In the genomic region with DNA sequence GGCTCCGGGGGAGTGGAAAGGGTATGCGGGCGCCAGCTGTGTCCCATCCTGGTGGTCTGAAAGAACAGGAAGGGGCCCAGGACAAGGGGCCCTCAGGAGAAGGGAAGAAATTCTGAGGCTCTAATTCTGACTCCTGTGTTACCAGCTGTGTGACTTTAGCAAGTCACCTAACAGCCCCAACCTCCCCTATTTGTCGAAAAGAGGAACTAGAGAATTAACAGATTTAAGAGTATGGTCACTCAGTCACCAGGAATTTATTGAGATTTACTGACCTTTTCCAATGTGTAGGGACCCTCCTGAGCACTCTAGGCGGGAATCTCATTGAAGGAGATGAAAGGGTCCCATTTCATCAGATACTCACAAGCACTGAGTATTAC, we compare ENCODE assay signal across 18 cellular contexts. TPM values are rescaled to one million over a fixed set of nuclear protein-coding genes. Genes with fewer than 3 reads are reported as not detected.
DNase-seq lines count a peak whose midpoint lies in the region; ATAC-seq, FAIRE-seq and TF ChIP-seq lines count a peak whose summit lies in the region.
"Had no signal": no experiment of that assay in that cellular context is flagged by ENCODE, and none has a peak within 500 bp of the region (broad histone marks: within the 10 kb centered on the region; RNA-seq: fewer than 3 reads in every experiment).

No MANE protein-coding gene starts in this region.

- no peak for TF ChIP-seq RAD21 in A549 (conservative IDR thresholded peaks at IDR 0.05 in 1 of 2, IDR thresholded peaks at IDR 0.05 in 1 of 2)

- ATAC-seq in A549 (no peak), WTC11 (no peak), GM18511 (IDR thresholded peaks at IDR 0.05; ENCODE audit: unreplicated experiment) (no peak), HG03354 (IDR thresholded peaks at IDR 0.05; ENCODE audit: poor library complexity, severe bottlenecking, unreplicated experiment) (no peak)
- ATAC-seq: stimulated activated naive CD8-positive, alpha-beta T cell treated with anti-CD3 and anti-CD28 coated beads, Interleukin-15, Interleukin-2, amounts not matched to agents 100 U/mL and 50 U/mL, for 24 hours had no signal

- no peak for TF ChIP-seq POLR2A in A549 (IDR thresholded peaks at IDR 0.05; ENCODE audit: low read length)
- no peak for TF ChIP-seq POLR2A in stomach (IDR thresholded peaks at IDR 0.05)

- DNase-seq in A549 (ENCODE audit: low read depth in 1 of 2, low spot score in 1 of 2), result no peak
- DNase-seq in GM20000 (ENCODE audit: low spot score), result peak; percentile 67
- DNase-seq in NOMO-1 treated with DMSO at 0.1 percent for 48 hours (lab: John Stamatoyannopoulos, UW; ENCODE audit: unreplicated experiment), result peak; percentile 80
- DNase-seq in WTC11 (ENCODE audit: low spot score), result no peak
- no peak for DNase-seq in stomach
- no peak for DNase-seq in NCI-H526 (lab: John Stamatoyannopoulos, UW)
- DNase-seq: ACHN; activated CD4-positive, alpha-beta memory T cell treated with anti-CD3 and anti-CD28 coated beads, Interleukin-2, amount 10 ng/mL, durations not matched to agents 7 days and 5 days; adrenal gland; central memory CD4-positive, alpha-beta T cell; effector CD8-positive, alpha-beta T cell; stimulated activated naive CD8-positive, alpha-beta T cell treated with anti-CD3 and anti-CD28 coated beads, Interleukin-15, Interleukin-2, amounts not matched to agents 100 U/mL and 50 U/mL, for 24 hours had no signal

- intact Hi-C loops in stomach (cut with DNase I; ENCODE audit: low total_unique reads), result no loop called here

- H3K27ac ChIP-seq in A549 (peak overlapping the region; percentile 59 to 71; a peak in 5 of 6 replicates), stomach (no peak overlapping the region)
- H3K27ac ChIP-seq: adrenal gland, pancreas had no signal

- no peak for TF ChIP-seq EP300 in A549 (IDR thresholded peaks at IDR 0.05)
- no peak for TF ChIP-seq EP300 in stomach (IDR thresholded peaks at IDR 0.05)

- TF ChIP-seq CTCF in A549 (IDR thresholded peaks at IDR 0.05), result no peak
- TF ChIP-seq CTCF in GM20000 (IDR thresholded peaks at IDR 0.05; ENCODE audit: extremely low read depth, missing control alignments), result no peak
- TF ChIP-seq CTCF in WTC11 (IDR thresholded peaks at IDR 0.05), result no peak
- no peak for TF ChIP-seq CTCF in stomach (IDR thresholded peaks at IDR 0.05)

- H3K4me2 ChIP-seq in A549, result peak overlapping the region; percentile 56
- H3K4me2 ChIP-seq: smooth muscle cell had no signal

- H3K27me3 ChIP-seq in stomach, result peaks cover 0 to 2% (median 0%) of the 10 kb centered on the region in 3 donors
- H3K27me3 ChIP-seq: adrenal gland, pancreas had no signal

- POLR2A ChIA-PET in A549 (lab: Yijun Ruan, JAX), result no interaction called here
- POLR2A ChIA-PET in WTC11 (lab: Charles Lee), result no interaction called here

- H3K4me3 ChIP-seq in A549, result peak overlapping the region; percentile 44
- no peak overlapping the region for H3K4me3 ChIP-seq in stomach
- H3K4me3 ChIP-seq: adrenal gland, pancreas, smooth muscle cell had no signal

- no peak overlapping the region for H3K27ac Mint-ChIP-seq in WTC11
- H3K27ac Mint-ChIP-seq: activated CD4-positive, alpha-beta memory T cell treated with anti-CD3 and anti-CD28 coated beads, Interleukin-2, amount 10 ng/mL, durations not matched to agents 7 days and 5 days; activated T-helper 1 cell treated with anti-CD3 and anti-CD28 coated beads, Interleukin-12 subunit alpha, Interleukin-12 subunit beta, Interleukin-2, Interleukin-4 antibody, amounts not matched to agents 30 ng/mL and 10 ng/mL and 1 ng/mL, durations not matched to agents 14 hours and 24 hours and 36 hours had no signal

- 0 out of 2 replicates have a peak overlapping the region, but pooled peaks have one; percentile 10 for H3K4me3 Mint-ChIP-seq in WTC11
- H3K4me3 Mint-ChIP-seq: activated CD4-positive, alpha-beta memory T cell treated with anti-CD3 and anti-CD28 coated beads, Interleukin-2, amount 10 ng/mL, durations not matched to agents 7 days and 5 days; activated T-helper 1 cell treated with anti-CD3 and anti-CD28 coated beads, Interleukin-12 subunit alpha, Interleukin-12 subunit beta, Interleukin-2, Interleukin-4 antibody, amounts not matched to agents 30 ng/mL and 10 ng/mL and 1 ng/mL, durations not matched to agents 14 hours and 24 hours and 36 hours had no signal

- no peaks in the 10 kb centered on the region for H3K9me3 ChIP-seq in A549
- no peaks in the 10 kb centered on the region for H3K9me3 ChIP-seq in stomach
- H3K9me3 ChIP-seq: adrenal gland, pancreas had no signal

- H3K4me1 ChIP-seq in A549 (no peaks in the 10 kb centered on the region), stomach (peaks cover 0 to 6% (median 5%) of the 10 kb centered on the region in 4 donors)

- FAIRE-seq in A549 (lab: Jason Lieb, UNC), result no peak
- FAIRE-seq: GM19239, pancreas had no signal

- H3K36me3 Mint-ChIP-seq in WTC11, result peaks cover 9% of the 10 kb centered on the region; the same call in 1 of the 2 replicates

- 65% methylated on average over 5 of the region's 5 CpGs for WGBS in A549 (ENCODE audit: missing lambda C conversion rate)
- 68 to 78% (median 74%) methylated on average over 5 of the region's 5 CpGs for WGBS in stomach, 5 donors

- no peaks in the 10 kb centered on the region for H3K27me3 Mint-ChIP-seq in WTC11 (ENCODE audit: low read depth)
- H3K27me3 Mint-ChIP-seq: activated CD4-positive, alpha-beta memory T cell treated with anti-CD3 and anti-CD28 coated beads, Interleukin-2, amount 10 ng/mL, durations not matched to agents 7 days and 5 days had no signal

- H3K9me3 Mint-ChIP-seq in WTC11, result no peaks in the 10 kb centered on the region
- H3K9me3 Mint-ChIP-seq: activated CD4-positive, alpha-beta memory T cell treated with anti-CD3 and anti-CD28 coated beads, Interleukin-2, amount 10 ng/mL, durations not matched to agents 7 days and 5 days; activated T-helper 1 cell treated with anti-CD3 and anti-CD28 coated beads, Interleukin-12 subunit alpha, Interleukin-12 subunit beta, Interleukin-2, Interleukin-4 antibody, amounts not matched to agents 30 ng/mL and 10 ng/mL and 1 ng/mL, durations not matched to agents 14 hours and 24 hours and 36 hours had no signal

- CTCF ChIA-PET in A549 (lab: Yijun Ruan, JAX), result interaction anchor here (1.1 to 2.5 kb wide), 4 partner anchors 10 to 18 kb away, joined by 3 to 11 read pairs (median 6); no protein-coding TSS in a partner anchor
- CTCF ChIA-PET in WTC11 (lab: Charles Lee), result interaction anchor here (3.0 to 12.8 kb wide), 3 partner anchors 19 to 76 kb away, joined by 13 to 140 read pairs (median 15); no protein-coding TSS in a partner anchor

- H3K36me3 ChIP-seq in stomach, result peaks cover 24 to 35% (median 31%) of the 10 kb centered on the region in 4 donors

- H3K4me1 Mint-ChIP-seq in WTC11, result peaks cover 11% of the 10 kb centered on the region
- H3K4me1 Mint-ChIP-seq: activated CD4-positive, alpha-beta memory T cell treated with anti-CD3 and anti-CD28 coated beads, Interleukin-2, amount 10 ng/mL, durations not matched to agents 7 days and 5 days had no signal

TF ChIP-seq in A549, 52 proteins besides CTCF, POLR2A, EP300 and RAD21 (continues in another document):
- TF ChIP-seq NR3C1 (IDR thresholded peaks at IDR 0.05) (no peak), FOXS1 (CRISPR knock-in tag; IDR thresholded peaks at IDR 0.05) (no peak), ZSCAN20 (CRISPR knock-in tag; IDR thresholded peaks at IDR 0.05) (no peak), GATA3 (IDR thresholded peaks at IDR 0.05; ENCODE audit: borderline replicate concordance) (no peak), CBX2 (IDR thresholded peaks at IDR 0.05; ENCODE audit: borderline replicate concordance, low read depth) (no peak)

TF ChIP-seq in WTC11, 78 proteins besides CTCF, POLR2A, EP300 and RAD21 (continues in another document):
- no peak for TF ChIP-seq RORB (CRISPR knock-in tag; IDR thresholded peaks at IDR 0.05)

RNA-seq across cellular contexts. Expression of gene RPS6KA4, which starts 14.6 kb away (rescaled TPM):
- polyA plus RNA-seq in A549 (2011; rRNA removed) (19.1 and 21.4 TPM in 2 replicates), A549 (2017; fragmentation: RNase III; extraction: RNeasy Plus Mini Kit Qiagen cat#74134 plus additional on column Dnase treatment) (34.5 to 40.4 TPM (median 35.9 TPM) in 3 replicates), stomach (10 to 100 TPM; 18.5 to 22.8 (median 20.2) TPM)
- 39.3 and 53.0 TPM in 2 replicates for polyA plus RNA-seq in A549 (2012; cell fraction: cytosol; rRNA removed)
- 69.4 and 106 TPM in 2 replicates for polyA plus RNA-seq in A549 (2012; cell fraction: nucleus; rRNA removed)
- 29.3 and 30.1 TPM in 2 replicates for polyA minus RNA-seq in A549 (2011; rRNA and poly(A)+ RNA removed)
- total RNA-seq in WTC11 (2021) (16.8 to 18.3 TPM (median 18.3 TPM) in 3 replicates), stomach (100 to 1,000 TPM in 1 of 5 donors, 10 to 100 TPM in 4; 15.4 to 103 (median 81.1) TPM)

RNA-seq across cellular contexts. Expression of gene CCDC88B, which starts 33.6 kb away (rescaled TPM):
- polyA plus RNA-seq in A549 (2011; rRNA removed), result 4.8 and 5.7 TPM in 2 replicates
- polyA plus RNA-seq in A549 (2012; cell fraction: cytosol; rRNA removed), result 9.6 and 10.2 TPM in 2 replicates
- 10.0 and 12.3 TPM in 2 replicates for polyA plus RNA-seq in A549 (2012; cell fraction: nucleus; rRNA removed)
- polyA plus RNA-seq in A549 (2017; fragmentation: RNase III; extraction: RNeasy Plus Mini Kit Qiagen cat#74134 plus additional on column Dnase treatment), result 8.8 to 10.3 TPM (median 9.7 TPM) in 3 replicates
- 1.4 and 1.8 TPM in 2 replicates for polyA minus RNA-seq in A549 (2011; rRNA and poly(A)+ RNA removed)
- total RNA-seq in WTC11 (2021), result 17.0 to 22.0 TPM (median 19.9 TPM) in 3 replicates
- 100 to 1,000 TPM in 1 of 5 donors, 10 to 100 TPM in 1, 1 to 10 TPM in 3; 1.8 to 137 (median 7.6) TPM for total RNA-seq in stomach
- polyA plus RNA-seq in stomach, result 10 to 100 TPM; 37.4 to 57.7 (median 38.8) TPM

RNA-seq across cellular contexts. Expression of gene PRDX5, which starts 55.7 kb away (rescaled TPM):
- polyA plus RNA-seq in A549 (2011; rRNA removed) (305 and 377 TPM in 2 replicates), A549 (2017; fragmentation: RNase III; extraction: RNeasy Plus Mini Kit Qiagen cat#74134 plus additional on column Dnase treatment) (442 to 500 TPM (median 491 TPM) in 3 replicates), stomach (100 to 1,000 TPM; 462 to 725 (median 673) TPM)
- 572 and 685 TPM in 2 replicates for polyA plus RNA-seq in A549 (2012; cell fraction: cytosol; rRNA removed)
- polyA plus RNA-seq in A549 (2012; cell fraction: nucleus; rRNA removed), result 250 and 325 TPM in 2 replicates
- polyA minus RNA-seq in A549 (2011; rRNA and poly(A)+ RNA removed), result 81.0 and 91.2 TPM in 2 replicates
- total RNA-seq in WTC11 (2021) (255 to 293 TPM (median 282 TPM) in 3 replicates), stomach (100 to 1,000 TPM in 3 of 5 donors, 10 to 100 TPM in 1, 1 to 10 TPM in 1; 9.3 to 254 (median 125) TPM)

RNA-seq across cellular contexts. Expression of gene TRMT112, which starts 56.2 kb away (rescaled TPM):
- polyA plus RNA-seq in A549 (2011; rRNA removed) (305 and 363 TPM in 2 replicates), A549 (2017; fragmentation: RNase III; extraction: RNeasy Plus Mini Kit Qiagen cat#74134 plus additional on column Dnase treatment) (424 to 447 TPM (median 440 TPM) in 3 replicates), stomach (100 to 1,000 TPM; 271 to 337 (median 328) TPM)
- 405 and 507 TPM in 2 replicates for polyA plus RNA-seq in A549 (2012; cell fraction: cytosol; rRNA removed)
- 233 and 467 TPM in 2 replicates for polyA plus RNA-seq in A549 (2012; cell fraction: nucleus; rRNA removed)
- polyA minus RNA-seq in A549 (2011; rRNA and poly(A)+ RNA removed), result 74.2 and 84.5 TPM in 2 replicates
- total RNA-seq in WTC11 (2021) (285 to 321 TPM (median 314 TPM) in 3 replicates), stomach (100 to 1,000 TPM in 2 of 5 donors, 10 to 100 TPM in 3; 50.8 to 181 (median 99.9) TPM)

Comparison
In these comparisons a context has a peak if more than half of its experiments do, and no peak if none do; other contexts are left out.
1. DNase-seq: peak in GM20000 (single experiment) and NOMO-1 treated with DMSO at 0.1 percent for 48 hours (single experiment); none in A549 (0 of 2), WTC11 (single experiment), stomach (single experiment) and NCI-H526 (0 of 2).
2. H3K27ac ChIP-seq: peak in A549 (2 of 2); none in stomach (0 of 5).